ENCODE assay signal across 25 cellular contexts in the genomic region with DNA sequence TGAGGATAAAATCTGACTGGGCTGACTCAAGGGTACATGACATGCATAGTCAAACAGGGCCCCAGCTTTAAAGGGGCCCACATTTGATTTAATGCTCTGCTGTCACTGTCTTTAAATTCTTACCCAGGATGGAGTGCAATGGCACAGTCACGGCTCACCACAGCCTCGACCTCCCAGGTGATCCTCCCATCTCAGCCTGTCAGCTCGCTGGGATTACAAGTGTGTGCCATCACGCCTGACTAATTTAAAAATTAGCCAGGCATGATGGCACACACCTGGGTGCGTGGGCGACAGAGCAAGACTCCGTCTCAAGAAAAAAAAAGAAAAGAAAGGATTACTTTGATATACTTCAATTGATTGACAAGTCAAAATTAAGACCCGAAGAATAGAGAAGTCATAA. TPM values are rescaled to one million over a fixed set of nuclear protein-coding genes. Genes with fewer than 3 reads are reported as not detected.
DNase-seq lines count a peak whose midpoint lies in the region; ATAC-seq and TF ChIP-seq lines count a peak whose summit lies in the region.
"Had no signal": no experiment of that assay in that cellular context is flagged by ENCODE, and none has a peak within 500 bp of the region (broad histone marks: within the 10 kb centered on the region; RNA-seq: fewer than 3 reads in every experiment).

No MANE protein-coding gene starts in this region.

- BruUV-seq in Calu3 (replicated peaks; lab: Mats Ljungman, UMichigan): no TSS peak

- H3K9me2 ChIP-seq in SU-DHL-6 (replicated peaks; ENCODE audit: insufficient read depth, low read length): no peaks in the 10 kb centered on the region

- no peak overlapping the region; the same call in 1 of the 2 replicates for H3K9ac ChIP-seq in SU-DHL-6 (ENCODE audit: low read length)

- peaks cover 13% of the 10 kb centered on the region for H3F3A ChIP-seq in SU-DHL-6 (ENCODE audit: insufficient read depth)

- H3K27ac ChIP-seq in SU-DHL-6 (ENCODE audit: low read depth, low read length): peak overlapping the region; percentile 91
- H3K27ac ChIP-seq: C4-2B, prostate gland, SJCRH30, thyroid gland had no signal

- H3K4me3 ChIP-seq in SU-DHL-6 (ENCODE audit: insufficient read depth, low read length, poor library complexity, severe bottlenecking): no peak overlapping the region
- H3K4me3 ChIP-seq: prostate gland, SJCRH30, thyroid gland had no signal

- H2AFZ ChIP-seq in SU-DHL-6 (ENCODE audit: low read depth, low read length, severe bottlenecking): no peak overlapping the region

- no peaks in the 10 kb centered on the region for H3K79me2 ChIP-seq in SU-DHL-6 (ENCODE audit: insufficient read depth, low read length)

- H4K20me1 ChIP-seq in SU-DHL-6 (ENCODE audit: low read depth, low read length): no peaks in the 10 kb centered on the region

- H3K4me1 Mint-ChIP-seq in CD14-positive monocyte (peaks cover 70% of the 10 kb centered on the region), Calu3 (ENCODE audit: low read depth, unreplicated experiment) (peaks cover 8% of the 10 kb centered on the region)
- peaks cover 19% of the 10 kb centered on the region for H3K4me1 Mint-ChIP-seq in activated T-cell treated with anti-CD3 and anti-CD28 coated beads, Interleukin-2, amount 50 U/mL, for 24 hours (ENCODE audit: low read depth)

- H3K27me3 ChIP-seq in SU-DHL-6 (ENCODE audit: low read length): no peaks in the 10 kb centered on the region
- H3K27me3 ChIP-seq: SJCRH30, thyroid gland had no signal

- H3K4me2 ChIP-seq in SU-DHL-6 (ENCODE audit: low read depth, low read length, poor library complexity, severe bottlenecking): peak overlapping the region; percentile 47

- CTCF ChIA-PET in Calu3 (lab: Charles Lee): no interaction called here

- H3K36me3 ChIP-seq in SU-DHL-6 (ENCODE audit: low read length): no peaks in the 10 kb centered on the region
- H3K36me3 ChIP-seq: prostate gland, SJCRH30, thyroid gland had no signal

- DNase-seq in CD14-positive monocyte (ENCODE audit: low spot score): no peak
- no peak for DNase-seq in Calu3
- no peak for DNase-seq in activated T-cell treated with anti-CD3 and anti-CD28 coated beads, Interleukin-2, amount 50 U/mL, for 24 hours
- DNase-seq: activated CD4-positive, alpha-beta T cell treated with anti-CD3 and anti-CD28 coated beads, Interleukin-2, amount 50 U/mL, for 1 hour; activated gamma-delta T cell treated with Interleukin-2 at 50 U/mL for 16 hours; cortex of kidney; DMS153; head of caudate nucleus; NCI-H1694 treated with DMSO at 0.1 percent for 48 hours; NCI-H82; nephron progenitor cell; SJCRH30; stimulated activated CD4-positive, alpha-beta T cell treated with anti-CD3 and anti-CD28 coated beads, Interleukin-2, amount 100 ng/mL, for 24 hours; stimulated activated naive B cell treated with anti-CD40 and anti-IgM and Interleukin-4, amounts not matched to agents 10 μg/mL and 1 μg/mL and 100 μg/mL, for 72 hours; thyroid gland had no signal

- intact Hi-C loops in CD14-positive monocyte (cut with micrococcal nuclease): no loop called here
- intact Hi-C loops in Calu3 (cut with micrococcal nuclease; ENCODE audit: unreplicated experiment): no loop called here

- ATAC-seq in GM18858 (IDR thresholded peaks at IDR 0.05; ENCODE audit: unreplicated experiment): peak; percentile 27
- peak; percentile 17 for ATAC-seq in HG02852 (IDR thresholded peaks at IDR 0.05; ENCODE audit: unreplicated experiment)
- no peak for ATAC-seq in HG03571 (IDR thresholded peaks at IDR 0.05; ENCODE audit: unreplicated experiment)
- ATAC-seq in GM18867 (IDR thresholded peaks at IDR 0.05; ENCODE audit: unreplicated experiment): no peak

- H3K27me3 Mint-ChIP-seq in CD14-positive monocyte (ENCODE audit: low read depth in 3 of 3) (peaks cover 0 to 1% (median 0%) of the 10 kb centered on the region in 3 donors), Calu3 (ENCODE audit: unreplicated experiment) (no peaks in the 10 kb centered on the region)
- peaks cover 8% of the 10 kb centered on the region for H3K27me3 Mint-ChIP-seq in activated T-cell treated with anti-CD3 and anti-CD28 coated beads, Interleukin-2, amount 50 U/mL, for 24 hours
- H3K27me3 Mint-ChIP-seq: stimulated activated naive B cell treated with anti-CD40 and anti-IgM and Interleukin-4, amounts not matched to agents 10 μg/mL and 1 μg/mL and 100 μg/mL, for 72 hours had no signal

- H3K36me3 Mint-ChIP-seq in CD14-positive monocyte (peaks cover 4 to 7% of the 10 kb centered on the region in 2 donors), Calu3 (ENCODE audit: insufficient read depth, unreplicated experiment) (no peaks in the 10 kb centered on the region)
- H3K36me3 Mint-ChIP-seq in activated T-cell treated with anti-CD3 and anti-CD28 coated beads, Interleukin-2, amount 50 U/mL, for 24 hours (ENCODE audit: low read depth): no peaks in the 10 kb centered on the region
- H3K36me3 Mint-ChIP-seq: mesothelial cell of epicardium had no signal

- H3K9me3 Mint-ChIP-seq in CD14-positive monocyte: peaks cover 0 to under 1% (median 0%) of the 10 kb centered on the region in 7 donors
- H3K9me3 Mint-ChIP-seq in Calu3 (ENCODE audit: low read depth, unreplicated experiment): no peaks in the 10 kb centered on the region
- no peaks in the 10 kb centered on the region for H3K9me3 Mint-ChIP-seq in activated T-cell treated with anti-CD3 and anti-CD28 coated beads, Interleukin-2, amount 50 U/mL, for 24 hours
- H3K9me3 Mint-ChIP-seq: mesothelial cell of epicardium; nephron progenitor cell; T-helper 1 cell treated with Interleukin-12 subunit alpha and Interleukin-12 subunit beta and Interleukin-4 antibody, amounts not matched to agents 30 μg/mL and 1 μg/mL, for 36 hours had no signal

- no peak overlapping the region for H3K4me3 Mint-ChIP-seq in CD14-positive monocyte
- H3K4me3 Mint-ChIP-seq in Calu3 (ENCODE audit: low read depth, unreplicated experiment): no peak overlapping the region
- no peak overlapping the region for H3K4me3 Mint-ChIP-seq in activated T-cell treated with anti-CD3 and anti-CD28 coated beads, Interleukin-2, amount 50 U/mL, for 24 hours
- H3K4me3 Mint-ChIP-seq: mesothelial cell of epicardium; nephron progenitor cell; stimulated activated naive B cell treated with anti-CD40 and anti-IgM and Interleukin-4, amounts not matched to agents 10 μg/mL and 1 μg/mL and 100 μg/mL, for 72 hours; T-helper 1 cell treated with Interleukin-12 subunit alpha and Interleukin-12 subunit beta and Interleukin-4 antibody, amounts not matched to agents 30 μg/mL and 1 μg/mL, for 36 hours had no signal

- TF ChIP-seq CTCF in CD14-positive monocyte (IDR thresholded peaks at IDR 0.05) (no peak), SU-DHL-6 (IDR thresholded peaks at IDR 0.05; ENCODE audit: insufficient read depth, low read length, poor library complexity, severe bottlenecking) (no peak), Calu3 (IDR thresholded peaks at IDR 0.05; ENCODE audit: unreplicated experiment) (no peak)

- peak overlapping the region; percentile 78 to 94 (median 87) for H3K27ac Mint-ChIP-seq in CD14-positive monocyte
- H3K27ac Mint-ChIP-seq in Calu3 (ENCODE audit: unreplicated experiment): no peak overlapping the region
- no peak overlapping the region for H3K27ac Mint-ChIP-seq in activated T-cell treated with anti-CD3 and anti-CD28 coated beads, Interleukin-2, amount 50 U/mL, for 24 hours
- H3K27ac Mint-ChIP-seq: mesothelial cell of epicardium; nephron progenitor cell; stimulated activated naive B cell treated with anti-CD40 and anti-IgM and Interleukin-4, amounts not matched to agents 10 μg/mL and 1 μg/mL and 100 μg/mL, for 72 hours; T-helper 1 cell treated with Interleukin-12 subunit alpha and Interleukin-12 subunit beta and Interleukin-4 antibody, amounts not matched to agents 30 μg/mL and 1 μg/mL, for 36 hours had no signal

- no peaks in the 10 kb centered on the region for H3K9me3 ChIP-seq in SU-DHL-6 (ENCODE audit: insufficient read depth, low read length)
- H3K9me3 ChIP-seq: prostate gland, SJCRH30, thyroid gland had no signal

RNA-seq across cellular contexts. Expression of a gene that starts 9.2 kb away (rescaled TPM):
- polyA plus RNA-seq in CD14-positive monocyte: 100 to 1,000 TPM; 543 to 876 TPM
- total RNA-seq in Calu3 (2022): 75.3 and 98.1 TPM in 2 replicates
- total RNA-seq: A673, SJCRH30 had no signal

Comparison
In these comparisons a context has a peak if more than half of its experiments do, and no peak if none do; other contexts are left out.
1. H3K27ac Mint-ChIP-seq: peak in CD14-positive monocyte (7 of 7); none in Calu3 (single experiment) and activated T-cell treated with anti-CD3 and anti-CD28 coated beads, Interleukin-2, amount 50 U/mL, for 24 hours (single experiment).
2. ATAC-seq: peak in GM18858 (single experiment) and HG02852 (single experiment); none in HG03571 (single experiment) and GM18867 (single experiment).